ENCODE assay signal across 8 cellular contexts in the genomic region with DNA sequence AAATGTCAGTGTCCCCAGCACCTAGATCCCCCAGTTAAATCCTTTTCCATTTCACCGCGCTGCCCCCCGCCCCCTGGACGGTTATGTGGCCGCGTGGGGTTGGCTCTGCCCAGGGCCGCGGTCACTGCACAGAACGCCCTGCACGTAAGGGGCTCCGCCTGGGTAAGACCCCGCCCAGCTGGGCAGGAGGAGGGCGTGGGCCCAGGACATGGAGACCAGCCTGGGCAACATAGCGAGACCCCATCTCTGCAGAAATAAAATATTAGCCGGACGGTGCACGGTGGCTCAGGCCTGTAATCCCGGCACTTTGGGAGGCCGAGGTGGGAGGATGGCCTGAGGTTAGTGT. TPM values are rescaled to one million over a fixed set of nuclear protein-coding genes. Genes with fewer than 3 reads are reported as not detected.
DNase-seq lines count a peak whose midpoint lies in the region; ATAC-seq and TF ChIP-seq lines count a peak whose summit lies in the region.

No MANE protein-coding gene starts in this region.

- H3K27ac ChIP-seq in AG04450 (ENCODE audit: low read depth, low read length) (peak overlapping the region; percentile 61), Peyer's patch (peak overlapping the region; percentile 89 to 98 (median 93))

- H3K4me3 ChIP-seq in AG04450 (ENCODE audit: low read depth, low read length) (peak overlapping the region; percentile 74), Peyer's patch (peak overlapping the region; percentile 63 to 91 (median 81)), endocrine pancreas (ENCODE audit: control insufficient read depth, insufficient read depth, low read length) (no peak overlapping the region)

- DNase-seq in AG04450 (ENCODE audit: low read depth, low spot score) (no peak), Peyer's patch (peak in 1 of 3 donors; percentile 60), myocyte (ENCODE audit: low read depth) (peak; percentile 47), KG1 (lab: John Stamatoyannopoulos, UW) (no peak), UCSD-AML1 (lab: John Stamatoyannopoulos, UW; ENCODE audit: unreplicated experiment) (no peak)

- ATAC-seq in GM18861 (IDR thresholded peaks at IDR 0.05; ENCODE audit: unreplicated experiment) (peak; percentile 3), HG02571 (IDR thresholded peaks at IDR 0.05; ENCODE audit: unreplicated experiment) (no peak)

- H3K9ac ChIP-seq in endocrine pancreas (ENCODE audit: control insufficient read depth, insufficient read depth, low read length): peak overlapping the region; percentile 82

- H3K36me3 ChIP-seq in Peyer's patch: peaks cover 0 to 18% (median 0%) of the 10 kb centered on the region in 3 donors
- peaks cover 3% of the 10 kb centered on the region for H3K36me3 ChIP-seq in endocrine pancreas (ENCODE audit: control insufficient read depth, insufficient read depth, low read length)

- TF ChIP-seq POLR2A in Peyer's patch (IDR thresholded peaks at IDR 0.05): no peak

- no peak for TF ChIP-seq CTCF in AG04450 (IDR thresholded peaks at IDR 0.05; ENCODE audit: low read depth, low read length)
- no peak for TF ChIP-seq CTCF in Peyer's patch (IDR thresholded peaks at IDR 0.05)

- H3K27me3 ChIP-seq in AG04450 (ENCODE audit: control insufficient read depth, insufficient read depth, low read length) (no peaks in the 10 kb centered on the region), Peyer's patch (no peaks in the 10 kb centered on the region), endocrine pancreas (ENCODE audit: control insufficient read depth, insufficient read depth, low read length) (no peaks in the 10 kb centered on the region)

- H3K4me1 ChIP-seq in Peyer's patch: peaks cover 0 to 38% (median 11%) of the 10 kb centered on the region in 4 donors
- no peaks in the 10 kb centered on the region for H3K4me1 ChIP-seq in endocrine pancreas (ENCODE audit: control insufficient read depth, insufficient read depth, low read length)

- H3K9me3 ChIP-seq in AG04450 (ENCODE audit: control insufficient read depth, insufficient read depth, low read length) (peaks cover 3% of the 10 kb centered on the region; the same call in 1 of the 2 replicates), Peyer's patch (no peaks in the 10 kb centered on the region), endocrine pancreas (ENCODE audit: control insufficient read depth, low read length) (no peaks in the 10 kb centered on the region)

- POLR2A ChIA-PET in AG04450 (lab: Yijun Ruan, JAX): interaction anchor here (0.6 to 1.0 kb wide), 3 partner anchors 18 to 162 kb away, joined by 3 read pairs; no protein-coding TSS in a partner anchor

- CTCF ChIA-PET in AG04450 (lab: Charles Lee): interaction anchor here (1.1 kb wide), 1 partner anchor 15 kb away, joined by 3 read pairs; no protein-coding TSS in a partner anchor

RNA-seq across cellular contexts. Expression of a gene that starts 0.6 kb away (rescaled TPM):
- polyA plus RNA-seq in AG04450 (2011; rRNA removed): 37.7 and 38.9 TPM in 2 replicates
- 11.7 and 18.3 TPM in 2 replicates for polyA minus RNA-seq in AG04450 (2011; rRNA and poly(A)+ RNA removed)
- total RNA-seq in Peyer's patch (10 to 100 TPM; 16.0 to 30.5 (median 24.8) TPM), myocyte (11.7 and 16.7 TPM in 2 replicates)
- 42.5 TPM for polyA plus RNA-seq in myocyte (2012)
